ENCODE assay signal across 8 cellular contexts in the genomic region with DNA sequence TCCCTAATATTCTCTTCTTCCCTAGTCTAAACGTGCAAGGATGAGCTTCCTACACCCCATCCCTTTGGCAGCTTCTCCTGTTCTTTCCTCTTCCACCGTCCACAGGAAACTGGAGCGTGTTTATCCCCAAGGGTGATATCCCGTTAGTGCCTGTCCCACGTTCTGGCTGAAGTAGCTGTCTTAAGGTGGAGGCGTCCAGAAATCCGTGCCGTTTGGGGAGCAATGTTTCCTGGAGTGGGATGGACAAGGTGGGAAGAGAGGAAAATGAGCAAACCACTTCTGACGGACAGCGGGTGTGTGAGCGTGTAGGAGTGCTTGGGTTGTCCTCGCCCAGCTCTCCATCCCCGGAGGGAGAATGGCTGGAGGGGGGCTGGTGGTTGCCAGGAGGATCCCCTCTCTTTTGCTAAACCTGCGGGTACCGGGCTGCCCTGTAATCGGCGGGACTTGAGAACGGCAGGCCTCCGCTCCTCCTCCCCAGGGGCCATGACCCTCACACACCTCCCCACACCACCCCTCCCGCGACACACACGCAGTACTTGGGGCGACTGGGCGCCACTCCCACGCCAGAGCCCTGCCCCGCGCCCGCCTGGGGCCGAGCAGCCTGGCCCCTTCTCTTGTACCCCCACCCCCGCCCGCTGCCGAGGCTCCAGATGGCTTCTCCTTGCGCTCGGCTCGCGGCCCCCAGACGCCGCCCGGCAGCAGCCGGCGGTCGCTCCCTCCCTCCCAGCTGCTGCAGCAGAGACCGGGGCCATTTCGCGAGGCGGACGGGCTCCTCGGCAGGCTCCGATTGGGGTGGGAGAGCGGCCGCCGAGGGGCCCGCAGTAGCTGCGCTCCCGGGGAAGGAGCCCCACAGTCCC. TPM values are rescaled to one million over a fixed set of nuclear protein-coding genes. Genes with fewer than 3 reads are reported as not detected.
DNase-seq lines count a peak whose midpoint lies in the region; ATAC-seq and TF ChIP-seq lines count a peak whose summit lies in the region.

No MANE protein-coding gene starts in this region.

- H3K36me3 Mint-ChIP-seq in Calu3 (ENCODE audit: insufficient read depth, unreplicated experiment): peaks cover 21% of the 10 kb centered on the region
- H3K36me3 Mint-ChIP-seq in activated naive CD4-positive, alpha-beta T cell treated with anti-CD3 and anti-CD28 coated beads, Interleukin-2, amount 50 U/mL, for 72 hours: peaks cover 24% of the 10 kb centered on the region in 2 donors

- no peak for DNase-seq in Calu3
- peak; percentile 34 for DNase-seq in M059J (ENCODE audit: low read depth)
- no peak for DNase-seq in activated naive CD4-positive, alpha-beta T cell treated with anti-CD3 and anti-CD28 coated beads, Interleukin-2, amount 50 U/mL, for 72 hours (ENCODE audit: low spot score in 2 of 2)

- H3K36me3 ChIP-seq in iPS-15b (ENCODE audit: control insufficient read depth, insufficient read depth, low read length) (no peaks in the 10 kb centered on the region), skeletal muscle satellite cell (ENCODE audit: insufficient read depth, low read length) (no peaks in the 10 kb centered on the region)

- no peaks in the 10 kb centered on the region for H3K4me1 ChIP-seq in iPS-15b (ENCODE audit: control insufficient read depth, insufficient read depth, low read length)
- H3K4me1 ChIP-seq in skeletal muscle satellite cell (ENCODE audit: control insufficient read depth, insufficient read depth, low read length): peaks cover 41% of the 10 kb centered on the region

- intact Hi-C loops in Calu3 (cut with micrococcal nuclease; ENCODE audit: unreplicated experiment): loop anchor here (1.0 to 5.0 kb wide), 3 partner anchors 58 to 1161 kb away; a partner anchor contains a TSS

- CTCF ChIA-PET in Calu3 (lab: Charles Lee): interaction anchor here (0.7 to 1.1 kb wide), 3 partner anchors 57 to 755 kb away, joined by 3 to 4 read pairs (median 3); no protein-coding TSS in a partner anchor

- peaks cover 23% of the 10 kb centered on the region for H3K4me1 Mint-ChIP-seq in Calu3 (ENCODE audit: low read depth, unreplicated experiment)

- H3K9me3 Mint-ChIP-seq in Calu3 (ENCODE audit: low read depth, unreplicated experiment): peaks cover 3% of the 10 kb centered on the region
- peaks cover 9 to 17% of the 10 kb centered on the region in 2 donors for H3K9me3 Mint-ChIP-seq in activated naive CD4-positive, alpha-beta T cell treated with anti-CD3 and anti-CD28 coated beads, Interleukin-2, amount 50 U/mL, for 72 hours

- peak; percentile 13 for ATAC-seq in GM21825 (IDR thresholded peaks at IDR 0.05; ENCODE audit: unreplicated experiment)
- ATAC-seq in activated naive CD4-positive, alpha-beta T cell treated with anti-CD3 and anti-CD28 coated beads, Interleukin-2, amount 50 U/mL, for 72 hours: peak; percentile 8 to 56
- no peak for ATAC-seq in GM21723 (IDR thresholded peaks at IDR 0.05; ENCODE audit: unreplicated experiment)
- no peak for ATAC-seq in GM18519 (IDR thresholded peaks at IDR 0.05; ENCODE audit: low FRiP score, unreplicated experiment)

- H3K9me3 ChIP-seq in iPS-15b (ENCODE audit: control insufficient read depth, insufficient read depth, low read length) (no peaks in the 10 kb centered on the region), skeletal muscle satellite cell (replicated peaks; ENCODE audit: low read length) (peaks cover 4% of the 10 kb centered on the region)

- peak overlapping the region; percentile 90 for H3K4me3 Mint-ChIP-seq in Calu3 (ENCODE audit: low read depth, unreplicated experiment)

- H3K27me3 ChIP-seq in iPS-15b (ENCODE audit: control insufficient read depth, insufficient read depth, low read length) (peaks cover 83% of the 10 kb centered on the region), skeletal muscle satellite cell (ENCODE audit: control insufficient read depth, insufficient read depth, low read length) (no peaks in the 10 kb centered on the region)

- H3K4me2 ChIP-seq in skeletal muscle satellite cell (ENCODE audit: low read length): peak overlapping the region; percentile 97

- H3K27me3 Mint-ChIP-seq in Calu3 (ENCODE audit: unreplicated experiment): peaks cover 13% of the 10 kb centered on the region

- no peak for TF ChIP-seq CTCF in Calu3 (IDR thresholded peaks at IDR 0.05; ENCODE audit: unreplicated experiment)

- H3K4me3 ChIP-seq in iPS-15b (ENCODE audit: low read depth, low read length) (peak overlapping the region; percentile 62), skeletal muscle satellite cell (ENCODE audit: low read length) (peak overlapping the region; percentile 82)

- BruUV-seq in Calu3 (replicated peaks; lab: Mats Ljungman, UMichigan): no TSS peak

- no peak overlapping the region for H3K27ac Mint-ChIP-seq in Calu3 (ENCODE audit: unreplicated experiment)
- H3K27ac Mint-ChIP-seq in activated naive CD4-positive, alpha-beta T cell treated with anti-CD3 and anti-CD28 coated beads, Interleukin-2, amount 50 U/mL, for 72 hours: peak overlapping the region in 1 of 2 donors; percentile 88

- no peak overlapping the region for H3K9ac ChIP-seq in iPS-15b (ENCODE audit: low read depth, low read length)
- peak overlapping the region; percentile 91 for H3K9ac ChIP-seq in skeletal muscle satellite cell (ENCODE audit: low read depth, low read length)

RNA-seq across cellular contexts. Expression of a gene that starts 13.9 kb away (rescaled TPM):
- 1.8 and 2.4 TPM in 2 replicates for total RNA-seq in Calu3 (2022)
- 5.5 and 10.6 TPM in 2 replicates for total RNA-seq in M059J (2014; rRNA removed; shearing (Covaris generic))
- total RNA-seq in activated naive CD4-positive, alpha-beta T cell treated with anti-CD3 and anti-CD28 coated beads, Interleukin-2, amount 50 U/mL, for 72 hours: 1 to 10 TPM in 1 of 2 donors, under 1 TPM in 1; 0.56 to 3.8 TPM
- total RNA-seq in skeletal muscle satellite cell (2012; rRNA removed): 1.3 and 3.5 TPM in 2 replicates

Comparison
In these comparisons a context has a peak if more than half of its experiments do, and no peak if none do; other contexts are left out.
1. ATAC-seq: peak in GM21825 (single experiment) and activated naive CD4-positive, alpha-beta T cell treated with anti-CD3 and anti-CD28 coated beads, Interleukin-2, amount 50 U/mL, for 72 hours (2 of 2); none in GM21723 (single experiment) and GM18519 (single experiment).